ENCODE assay signal across 9 cellular contexts in the genomic region with DNA sequence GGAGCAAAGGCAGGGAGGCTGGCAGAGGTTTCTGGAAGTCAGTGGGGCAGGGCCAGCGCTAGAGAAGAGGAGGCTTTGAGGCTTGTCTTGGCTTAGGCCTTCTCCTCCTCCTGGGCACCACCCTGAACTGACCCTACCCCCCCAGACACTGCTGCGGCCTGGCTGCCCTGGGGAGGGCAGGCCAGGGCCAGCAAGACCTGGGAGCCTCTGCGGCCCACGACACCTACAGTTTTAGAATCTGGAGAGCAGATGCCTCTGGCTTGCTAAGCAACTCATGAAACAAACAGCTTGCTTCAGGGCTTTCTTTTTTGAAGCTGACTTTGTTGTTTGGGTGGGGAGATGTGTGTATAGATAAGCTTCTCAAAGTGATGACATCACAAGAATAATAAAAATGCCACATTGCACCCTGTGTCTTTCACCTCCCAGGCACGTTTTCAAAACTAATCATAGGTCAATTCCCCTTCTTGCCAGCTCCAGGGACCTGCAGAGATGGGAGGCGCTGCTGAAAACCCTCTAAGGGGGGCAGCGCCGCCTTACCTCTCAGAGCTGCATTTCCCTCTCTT. TPM values are rescaled to one million over a fixed set of nuclear protein-coding genes. Genes with fewer than 3 reads are reported as not detected.
DNase-seq lines count a peak whose midpoint lies in the region; ATAC-seq and TF ChIP-seq lines count a peak whose summit lies in the region.
"Had no signal": no experiment of that assay in that cellular context is flagged by ENCODE, and none has a peak within 500 bp of the region (broad histone marks: within the 10 kb centered on the region; RNA-seq: fewer than 3 reads in every experiment).

No MANE protein-coding gene starts in this region.

- 56 to 59% methylated on average over 5 of the region's 8 CpGs for whole genome bisulfite sequencing in mesodermal cell (ENCODE audit: insufficient coverage in 2 of 2), 2 experiments

- peak in 2 of 7 experiments; percentile 29 to 54 for DNase-seq in CD8-positive, alpha-beta T cell
- peak; percentile 67 for DNase-seq in Jurkat, Clone E6-1 (ENCODE audit: low read depth, low spot score)
- peak; percentile 54 to 76 for DNase-seq in cardiac fibroblast (ENCODE audit: low read depth in 2 of 2)
- no peak for DNase-seq in GM19238 (ENCODE audit: insufficient read length, low spot score)
- DNase-seq in KG1 (lab: John Stamatoyannopoulos, UW), result no peak

- peak overlapping the region; percentile 78 for H3K27ac Mint-ChIP-seq in CD8-positive, alpha-beta T cell
- no peak overlapping the region for H3K27ac Mint-ChIP-seq in stimulated activated memory B cell treated with anti-CD40 and anti-IgM and Interleukin-4, amounts not matched to agents 10 μg/mL and 1 μg/mL and 100 μg/mL, for 72 hours

- no peaks in the 10 kb centered on the region for H3K36me3 ChIP-seq in CD8-positive, alpha-beta T cell (ENCODE audit: insufficient read depth, low read length)
- no peaks in the 10 kb centered on the region for H3K36me3 ChIP-seq in mesodermal cell (ENCODE audit: control insufficient read depth, insufficient read depth, low read length)

- H3K9me3 Mint-ChIP-seq in CD8-positive, alpha-beta T cell, result no peaks in the 10 kb centered on the region
- H3K9me3 Mint-ChIP-seq in stimulated activated memory B cell treated with anti-CD40 and anti-IgM and Interleukin-4, amounts not matched to agents 10 μg/mL and 1 μg/mL and 100 μg/mL, for 72 hours, result no peaks in the 10 kb centered on the region

- H3K27ac ChIP-seq in CD8-positive, alpha-beta T cell (ENCODE audit: low read depth, low read length), result no peak overlapping the region
- H3K27ac ChIP-seq in mesodermal cell (ENCODE audit: low read depth, low read length, severe bottlenecking), result peak overlapping the region; percentile 97

- no peaks in the 10 kb centered on the region for H3K9me3 ChIP-seq in CD8-positive, alpha-beta T cell (ENCODE audit: low read length)
- no peaks in the 10 kb centered on the region for H3K9me3 ChIP-seq in mesodermal cell (ENCODE audit: control insufficient read depth, low read length)
- H3K9me3 ChIP-seq: psoas muscle had no signal

- intact Hi-C loops in CD8-positive, alpha-beta T cell (cut with DNase I, micrococcal nuclease), result loop anchor here in 1 of 2 experiments (1.0 kb wide), 1 partner anchor 56 kb away; no protein-coding TSS in a partner anchor

- H3K27me3 Mint-ChIP-seq in CD8-positive, alpha-beta T cell (ENCODE audit: low read depth), result peaks cover 5% of the 10 kb centered on the region
- peaks cover 7% of the 10 kb centered on the region for H3K27me3 Mint-ChIP-seq in stimulated activated memory B cell treated with anti-CD40 and anti-IgM and Interleukin-4, amounts not matched to agents 10 μg/mL and 1 μg/mL and 100 μg/mL, for 72 hours

- no peaks in the 10 kb centered on the region for H3K27me3 ChIP-seq in CD8-positive, alpha-beta T cell (ENCODE audit: insufficient read depth, low read length)

- POLR2A ChIA-PET in CD8-positive, alpha-beta T cell (lab: Charles Lee), result interaction anchor here (1.0 to 1.9 kb wide), 3 partner anchors 13 to 46 kb away, joined by 3 to 6 read pairs (median 4); partner anchors contain the start of gene SMAD7

- peaks cover 12% of the 10 kb centered on the region for H3K4me1 ChIP-seq in CD8-positive, alpha-beta T cell (ENCODE audit: insufficient read depth, low read length)
- H3K4me1 ChIP-seq in mesodermal cell (ENCODE audit: control insufficient read depth, insufficient read depth, low read length, poor library complexity, severe bottlenecking), result peaks cover 64% of the 10 kb centered on the region

- peaks cover 15% of the 10 kb centered on the region for H3K4me1 Mint-ChIP-seq in CD8-positive, alpha-beta T cell (ENCODE audit: low read depth)
- peaks cover 24% of the 10 kb centered on the region for H3K4me1 Mint-ChIP-seq in stimulated activated memory B cell treated with anti-CD40 and anti-IgM and Interleukin-4, amounts not matched to agents 10 μg/mL and 1 μg/mL and 100 μg/mL, for 72 hours

- CTCF ChIA-PET in CD8-positive, alpha-beta T cell (lab: Charles Lee), result interaction anchor here (1.1 to 1.2 kb wide), 3 partner anchors 13 to 320 kb away, joined by 3 to 4 read pairs (median 3); no protein-coding TSS in a partner anchor

- ATAC-seq in CD8-positive, alpha-beta T cell, result peak; percentile 90
- no peak for ATAC-seq in GM19463 (IDR thresholded peaks at IDR 0.05; ENCODE audit: unreplicated experiment)
- ATAC-seq in stimulated activated memory B cell treated with anti-CD40 and anti-IgM and Interleukin-4, amounts not matched to agents 10 μg/mL and 1 μg/mL and 100 μg/mL, for 72 hours, result no peak

- TF ChIP-seq CTCF in CD8-positive, alpha-beta T cell (IDR thresholded peaks at IDR 0.05), result no peak
- no peak for TF ChIP-seq CTCF in cardiac fibroblast (IDR thresholded peaks at IDR 0.05; ENCODE audit: low read depth, low read length)

- H3K4me3 ChIP-seq in CD8-positive, alpha-beta T cell (ENCODE audit: low read depth, low read length), result no peak overlapping the region
- no peak overlapping the region for H3K4me3 ChIP-seq in Jurkat, Clone E6-1 (ENCODE audit: low read length)
- H3K4me3 ChIP-seq in cardiac fibroblast (replicated peaks in 1 of 2; ENCODE audit: low read depth in 2 of 2, low read length in 2 of 2) (no peak overlapping the region), mesodermal cell (ENCODE audit: extremely low read depth, insufficient read depth, low read length, poor library complexity, severe bottlenecking) (no peak overlapping the region)
- H3K4me3 ChIP-seq: psoas muscle had no signal

- H3K36me3 Mint-ChIP-seq in CD8-positive, alpha-beta T cell, result no peaks in the 10 kb centered on the region
- no peaks in the 10 kb centered on the region for H3K36me3 Mint-ChIP-seq in stimulated activated memory B cell treated with anti-CD40 and anti-IgM and Interleukin-4, amounts not matched to agents 10 μg/mL and 1 μg/mL and 100 μg/mL, for 72 hours

- H3K4me3 Mint-ChIP-seq in CD8-positive, alpha-beta T cell, result no peak overlapping the region
- no peak overlapping the region for H3K4me3 Mint-ChIP-seq in stimulated activated memory B cell treated with anti-CD40 and anti-IgM and Interleukin-4, amounts not matched to agents 10 μg/mL and 1 μg/mL and 100 μg/mL, for 72 hours

RNA-seq across cellular contexts. Expression of gene SMAD7, which starts 46.2 kb away (rescaled TPM):
- total RNA-seq in CD8-positive, alpha-beta T cell, result 100 to 1,000 TPM; 227 to 236 TPM
- polyA plus RNA-seq in Jurkat, Clone E6-1 (2012; ENCODE audit: insufficient read depth, insufficient read length), result not detected
- 45.1 TPM for polyA plus RNA-seq in mesodermal cell (2013, experiment 1 of 2)
- polyA plus RNA-seq in mesodermal cell (2013, experiment 2 of 2), result 42.8 TPM

Comparison
In these comparisons a context has a peak if more than half of its experiments do, and no peak if none do; other contexts are left out.
1. DNase-seq: peak in Jurkat, Clone E6-1 (single experiment) and cardiac fibroblast (2 of 2); none in GM19238 (single experiment) and KG1 (single experiment).